Comparison of ENCODE assay signal across 8 cellular contexts in the genomic region with DNA sequence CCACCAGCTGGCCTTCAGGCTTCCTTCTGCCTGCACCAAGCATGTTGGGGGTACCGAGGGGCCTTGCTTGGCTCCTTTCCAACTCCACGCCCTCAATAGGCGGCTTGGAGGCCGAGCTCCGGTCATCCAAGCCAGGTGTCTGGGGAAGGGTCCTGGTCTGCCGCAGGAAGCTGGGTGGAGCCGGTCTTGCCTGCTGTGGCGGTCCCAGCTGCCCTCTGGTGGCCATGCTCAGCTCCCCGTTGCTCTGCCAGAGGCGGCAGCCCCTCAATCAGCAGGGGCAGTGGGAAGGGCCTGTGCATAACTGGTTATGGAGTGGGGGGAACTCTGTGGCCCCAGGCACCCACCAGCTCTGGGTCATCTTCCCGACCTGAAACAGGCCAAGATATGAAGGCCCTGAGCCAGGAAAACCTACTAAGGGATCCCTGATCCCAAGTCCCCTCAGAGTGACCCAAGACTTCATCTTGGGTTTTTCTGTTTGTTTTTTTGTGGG. TPM values are rescaled to one million over a fixed set of nuclear protein-coding genes. Genes with fewer than 3 reads are reported as not detected.
DNase-seq lines count a peak whose midpoint lies in the region; ATAC-seq and TF ChIP-seq lines count a peak whose summit lies in the region.

No MANE protein-coding gene starts in this region.

- POLR2A ChIA-PET in OCI-LY7 (lab: Charles Lee): no interaction called here

- intact Hi-C loops in OCI-LY7 (cut with micrococcal nuclease; ENCODE audit: unreplicated experiment) (loop anchor here (1.0 kb wide), 1 partner anchor 43 kb away; no protein-coding TSS in a partner anchor), colonic mucosa (cut with DNase I) (loop anchor here (2.0 kb wide), 1 partner anchor 43 kb away; no protein-coding TSS in a partner anchor), upper lobe of right lung (cut with DNase I) (no loop called here)

- no peak overlapping the region for H3K4me2 ChIP-seq in OCI-LY7 (ENCODE audit: low read length)

- H3K27ac ChIP-seq in OCI-LY7 (ENCODE audit: low read depth, low read length, poor library complexity, severe bottlenecking) (no peak overlapping the region), colonic mucosa (no peak overlapping the region), lung (ENCODE audit: low read depth in 1 of 2, low read length in 1 of 2) (no peak overlapping the region), upper lobe of right lung (no peak overlapping the region)

- TF ChIP-seq CTCF in OCI-LY7 (conservative IDR thresholded peaks at IDR 0.05; ENCODE audit: low read length) (peak; percentile 62), colonic mucosa (IDR thresholded peaks at IDR 0.05) (peak; percentile 48), lung (IDR thresholded peaks at IDR 0.05; ENCODE audit: control extremely low read depth, extremely low read depth) (peak; percentile 72), upper lobe of right lung (IDR thresholded peaks at IDR 0.05) (peak; percentile 79)

- no TSS peak for BruUV-seq in OCI-LY7 (replicated peaks; lab: Mats Ljungman, UMichigan)

- no peaks in the 10 kb centered on the region for H3K79me2 ChIP-seq in OCI-LY7 (ENCODE audit: insufficient read depth, low read depth, low read length)

- peak; percentile 49 for DNase-seq in activated CD4-positive, alpha-beta T cell treated with anti-CD3 and anti-CD28 coated beads for 48 hours
- no peak for DNase-seq in activated CD4-positive, alpha-beta T cell treated with anti-CD3 and anti-CD28 coated beads for 1 hour
- DNase-seq in OCI-LY7 (ENCODE audit: low spot score) (peak; percentile 36), colonic mucosa (peak; percentile 43), lung (ENCODE audit: low spot score) (peak; percentile 51), upper lobe of right lung (peak; percentile 82), globus pallidus (ENCODE audit: low spot score) (no peak)

- WGBS in lung, 2 donors: 2 to 14% methylated on average over 11 of the region's 11 CpGs

- CTCF ChIA-PET in OCI-LY7 (lab: Charles Lee; ENCODE audit: unreplicated experiment): interaction anchor here (0.6 kb wide), 1 partner anchor 283 kb away, joined by 3 read pairs; no protein-coding TSS in a partner anchor

- no peaks in the 10 kb centered on the region for H4K20me1 ChIP-seq in OCI-LY7 (ENCODE audit: insufficient read depth, low read length)

- no peaks in the 10 kb centered on the region for H3K27me3 ChIP-seq in colonic mucosa
- H3K27me3 ChIP-seq in lung (ENCODE audit: control insufficient read depth, insufficient read depth): no peaks in the 10 kb centered on the region
- H3K27me3 ChIP-seq in upper lobe of right lung: no peaks in the 10 kb centered on the region

- no peak overlapping the region for H3K9ac ChIP-seq in colonic mucosa (ENCODE audit: low read depth in 2 of 2, low read length in 2 of 2)

- ATAC-seq in lung (ENCODE audit: insufficient read depth, low FRiP score) (no peak), upper lobe of right lung (peak; percentile 37), HG02973 (IDR thresholded peaks at IDR 0.05; ENCODE audit: unreplicated experiment) (no peak)

- H3K9me2 ChIP-seq in OCI-LY7 (ENCODE audit: insufficient read depth, low read length): no peaks in the 10 kb centered on the region

- no peaks in the 10 kb centered on the region for H3K9me3 ChIP-seq in OCI-LY7 (ENCODE audit: low read length)
- H3K9me3 ChIP-seq in colonic mucosa: no peaks in the 10 kb centered on the region
- H3K9me3 ChIP-seq in lung (ENCODE audit: control insufficient read depth in 2 of 2, insufficient read depth in 1 of 2, low read length in 1 of 2): no peaks in the 10 kb centered on the region
- no peaks in the 10 kb centered on the region for H3K9me3 ChIP-seq in upper lobe of right lung

- H2AFZ ChIP-seq in OCI-LY7 (ENCODE audit: low read length): no peak overlapping the region

- H3K4me3 ChIP-seq in OCI-LY7 (ENCODE audit: low read depth, low read length, poor library complexity, severe bottlenecking) (no peak overlapping the region), colonic mucosa (no peak overlapping the region), lung (no peak overlapping the region), upper lobe of right lung (no peak overlapping the region)

- no peaks in the 10 kb centered on the region for H3K36me3 ChIP-seq in OCI-LY7 (ENCODE audit: insufficient read depth, low read length)
- H3K36me3 ChIP-seq in colonic mucosa: no peaks in the 10 kb centered on the region
- no peaks in the 10 kb centered on the region for H3K36me3 ChIP-seq in lung (ENCODE audit: control insufficient read depth in 2 of 2, insufficient read depth in 2 of 2, low read length in 2 of 2)
- no peaks in the 10 kb centered on the region for H3K36me3 ChIP-seq in upper lobe of right lung

- H3K4me1 ChIP-seq in OCI-LY7 (ENCODE audit: insufficient read depth, low read length, poor library complexity, severe bottlenecking) (peaks cover 12% of the 10 kb centered on the region), colonic mucosa (no peaks in the 10 kb centered on the region), lung (ENCODE audit: control insufficient read depth in 2 of 2, insufficient read depth in 2 of 2, low read length in 2 of 2) (peaks cover 0 to 9% of the 10 kb centered on the region in 2 donors), upper lobe of right lung (peaks cover 14% of the 10 kb centered on the region)

RNA-seq across cellular contexts. Expression of gene ARVCF, which starts 3.2 kb away (rescaled TPM):
- total RNA-seq in OCI-LY7 (2014; rRNA removed; shearing (Covaris generic)): 1.8 and 2.9 TPM in 2 replicates
- total RNA-seq in OCI-LY7 (2022): 3.8 and 3.9 TPM in 2 replicates
- 10 to 100 TPM; 11.7 to 18.5 TPM for total RNA-seq in colonic mucosa
- total RNA-seq in lung: 10 to 100 TPM; 20.5 to 23.4 TPM
- polyA plus RNA-seq in lung: 10 to 100 TPM in 1 of 2 donors, 1 to 10 TPM in 1; 10.0 to 12.7 TPM
- total RNA-seq in upper lobe of right lung: 25.4 TPM

RNA-seq across cellular contexts. Expression of gene TANGO2, which starts 7.5 kb away (rescaled TPM):
- 12.3 and 18.3 TPM in 2 replicates for total RNA-seq in OCI-LY7 (2014; rRNA removed; shearing (Covaris generic))
- total RNA-seq in OCI-LY7 (2022) (23.3 and 25.0 TPM in 2 replicates), colonic mucosa (10 to 100 TPM; 22.1 to 34.1 TPM), lung (10 to 100 TPM; 20.7 to 48.8 TPM), upper lobe of right lung (37.8 TPM)
- polyA plus RNA-seq in lung: 10 to 100 TPM; 28.2 to 40.0 TPM

Comparison
In these comparisons a context has a peak if more than half of its experiments do, and no peak if none do; other contexts are left out.
1. DNase-seq: peak in activated CD4-positive, alpha-beta T cell treated with anti-CD3 and anti-CD28 coated beads for 48 hours (single experiment), OCI-LY7 (single experiment), colonic mucosa (single experiment), lung (single experiment) and upper lobe of right lung (single experiment); none in activated CD4-positive, alpha-beta T cell treated with anti-CD3 and anti-CD28 coated beads for 1 hour (single experiment) and globus pallidus (single experiment).
2. Peak in every context shown above with its lines, with median percentiles within 50 percentile points of each other: CTCF ChIP-seq.